ENCODE assay signal across 12 cellular contexts in genomic region chr15:62021991-62022600, GRCh38. TPM values are rescaled to one million over a fixed set of nuclear protein-coding genes. Genes with fewer than 3 reads are reported as not detected.
A peak's percentile ranks its signal among the peaks of the same experiment; 100 is the strongest.
DNase-seq lines count a peak whose midpoint lies in the region; ATAC-seq and TF ChIP-seq lines count a peak whose summit lies in the region.
"Had no signal": no experiment of that assay in that cellular context is flagged by ENCODE, and none has a peak within 500 bp of the region (broad histone marks: within the 10 kb centered on the region; RNA-seq: fewer than 3 reads in every experiment).

No MANE protein-coding gene starts in this region.

- H4K20me1 ChIP-seq in DOHH2 (ENCODE audit: control insufficient read depth, insufficient read depth, low read depth, low read length), result no peaks in the 10 kb centered on the region

- H3K79me2 ChIP-seq in DOHH2 (ENCODE audit: control insufficient read depth, low read length), result no peaks in the 10 kb centered on the region

- no peak overlapping the region for H3K4me2 ChIP-seq in DOHH2 (ENCODE audit: low read length)

- H3K4me1 ChIP-seq in DOHH2 (ENCODE audit: control insufficient read depth, low read length), result peaks cover 5% of the 10 kb centered on the region
- H3K4me1 ChIP-seq in adipocyte (ENCODE audit: control insufficient read depth, insufficient read depth, low read length), result no peaks in the 10 kb centered on the region

- H3K4me3 ChIP-seq in DOHH2 (ENCODE audit: low read length) (no peak overlapping the region), adipocyte (ENCODE audit: low read length) (no peak overlapping the region)
- H3K4me3 ChIP-seq in Jurkat, Clone E6-1 (ENCODE audit: low read length), result no peak overlapping the region
- H3K4me3 ChIP-seq: SK-N-MC had no signal

- no peaks in the 10 kb centered on the region for H3K9me2 ChIP-seq in DOHH2 (replicated peaks; ENCODE audit: control insufficient read depth, low read length)

- peak; percentile 18 for DNase-seq in Jurkat, Clone E6-1 (ENCODE audit: low read depth, low spot score)
- DNase-seq in adipocyte (ENCODE audit: low read depth) (peak; percentile 3), left kidney (ENCODE audit: low read depth, low spot score) (peak; percentile 8), A172 (ENCODE audit: low spot score) (no peak), KG1 (lab: John Stamatoyannopoulos, UW) (no peak)
- DNase-seq: activated CD4-positive, alpha-beta T cell treated with anti-CD3 and anti-CD28 coated beads, Interleukin-2, amount 50 U/mL, for 48 hours; activated naive CD8-positive, alpha-beta T cell treated with anti-CD3 and anti-CD28 coated beads for 36 hours; NCI-H2081 treated with DMSO at 0.1 percent for 48 hours; stimulated activated naive CD8-positive, alpha-beta T cell treated with anti-CD3 and anti-CD28 coated beads, Interleukin-15, amount 100 ng/mL, for 72 hours had no signal

- no peak for ATAC-seq in HG02981 (IDR thresholded peaks at IDR 0.05; ENCODE audit: unreplicated experiment)
- ATAC-seq: stimulated activated naive CD8-positive, alpha-beta T cell treated with anti-CD3 and anti-CD28 coated beads, Interleukin-15, amount 100 ng/mL, for 72 hours had no signal

- peaks cover 3% of the 10 kb centered on the region; the same call in 1 of the 2 replicates for H3K9me3 ChIP-seq in DOHH2 (ENCODE audit: control insufficient read depth, insufficient read depth, low read length)
- no peaks in the 10 kb centered on the region for H3K9me3 ChIP-seq in adipocyte (ENCODE audit: control insufficient read depth, low read length)

- no peak overlapping the region for H3K27ac ChIP-seq in DOHH2 (ENCODE audit: low read depth, low read length)
- H3K27ac ChIP-seq: SK-N-MC had no signal

- peak; percentile 44 for TF ChIP-seq CTCF in DOHH2 (IDR thresholded peaks at IDR 0.05; ENCODE audit: low read depth, low read length, poor library complexity, severe bottlenecking)

- H3K27me3 ChIP-seq in DOHH2 (ENCODE audit: control insufficient read depth, low read length), result no peaks in the 10 kb centered on the region
- no peaks in the 10 kb centered on the region for H3K27me3 ChIP-seq in adipocyte (replicated peaks; ENCODE audit: control insufficient read depth, insufficient read depth, low read length)

- H3K9ac ChIP-seq in adipocyte (ENCODE audit: low read length), result no peak overlapping the region

- H3K36me3 ChIP-seq in DOHH2 (ENCODE audit: control insufficient read depth, low read length), result peaks cover 31% of the 10 kb centered on the region
- H3K36me3 ChIP-seq in adipocyte (ENCODE audit: control insufficient read depth, insufficient read depth, low read length, severe bottlenecking), result peaks cover 16% of the 10 kb centered on the region

- H3F3A ChIP-seq in DOHH2 (ENCODE audit: control insufficient read depth, insufficient read depth), result no peaks in the 10 kb centered on the region; the same call in 1 of the 2 replicates

RNA-seq across cellular contexts. Expression of gene VPS13C, which starts 38.2 kb away (rescaled TPM):
- polyA plus RNA-seq in Jurkat, Clone E6-1 (2012; ENCODE audit: insufficient read depth, insufficient read length), result 26.2 TPM
- total RNA-seq in A172 (2014; rRNA removed; shearing (Covaris generic)), result 25.9 and 47.1 TPM in 2 replicates

RNA-seq across cellular contexts. Expression of gene C2CD4A, which starts 44.7 kb away (rescaled TPM):
- not detected for polyA plus RNA-seq in Jurkat, Clone E6-1 (2012; ENCODE audit: insufficient read depth, insufficient read length)
- total RNA-seq in A172 (2014; rRNA removed; shearing (Covaris generic)), result 0.26 TPM in 1 of 2 replicates, not detected in the other

Comparison
In these comparisons a context has a peak if more than half of its experiments do, and no peak if none do; other contexts are left out.
1. DNase-seq: peak in Jurkat, Clone E6-1 (single experiment), adipocyte (single experiment) and left kidney (single experiment); none in A172 (single experiment) and KG1 (single experiment).